In genomic region chr4:24495388-24495787, GRCh38 we compare ENCODE assay signal across 30 cellular contexts.
"Had no signal": no experiment of that assay in that cellular context is flagged by ENCODE, and none has a peak within 500 bp of the region (broad histone marks: within the 10 kb centered on the region; RNA-seq: fewer than 3 reads in every experiment).

No MANE protein-coding gene starts in this region.

- H3K4me3 ChIP-seq: ascending aorta, cardiac muscle cell, colonic mucosa had no signal

- H3K27ac ChIP-seq: ascending aorta, cardiac muscle cell, colonic mucosa, WERI-Rb-1 had no signal

- ATAC-seq: activated CD8-positive, alpha-beta T cell treated with anti-CD3 and anti-CD28 coated beads for 36 hours; activated naive CD8-positive, alpha-beta T cell treated with anti-CD3 and anti-CD28 coated beads, Interleukin-2, amount 50 U/mL, for 24 hours; activated T-cell treated with anti-CD3 and anti-CD28 coated beads, Interleukin-2, amount 50 U/mL, for 4 hours; activated T-cell treated with anti-CD3 and anti-CD28 coated beads, Interleukin-2, amount 50 U/mL, for 72 hours had no signal

- DNase-seq: activated B cell treated with CpG ODN at 0.5 μM for 24 hours; activated CD4-positive, alpha-beta memory T cell treated with anti-CD3 and anti-CD28 coated beads for 36 hours; activated CD4-positive, alpha-beta T cell treated with anti-CD3 and anti-CD28 coated beads for 4 hours; activated CD4-positive, alpha-beta T cell treated with anti-CD3 and anti-CD28 coated beads, Interleukin-2, amount 10 ng/mL, durations not matched to agents 24 days and 14 days; activated CD4-positive, alpha-beta T cell treated with anti-CD3 and anti-CD28 coated beads, Interleukin-2, amount 50 U/mL, for 1 hour; activated CD4-positive, alpha-beta T cell treated with anti-CD3 and anti-CD28 coated beads, Interleukin-2, amount 50 U/mL, for 4 hours; activated CD4-positive, CD25-positive, alpha-beta regulatory T cell treated with anti-CD3 and anti-CD28 coated beads, Interleukin-2, amount 50 U/mL, for 72 hours; activated CD8-positive, alpha-beta memory T cell treated with anti-CD3 and anti-CD28 coated beads, Interleukin-2, amount 50 U/mL, for 4 hours; activated CD8-positive, alpha-beta T cell treated with anti-CD3 and anti-CD28 coated beads for 36 hours; activated effector memory CD4-positive, alpha-beta T cell treated with Interleukin-2 at 50 U/mL for 16 hours; activated gamma-delta T cell; activated naive CD4-positive, alpha-beta T cell treated with anti-CD3 and anti-CD28 coated beads, Interleukin-2, amount 10 ng/mL, durations not matched to agents 7 days and 5 days; activated naive CD4-positive, alpha-beta T cell treated with Interleukin-2 at 50 U/mL for 16 hours; activated naive CD8-positive, alpha-beta T cell treated with anti-CD3 and anti-CD28 coated beads, Interleukin-2, amount 10 ng/mL, durations not matched to agents 7 days and 5 days; activated naive CD8-positive, alpha-beta T cell treated with anti-CD3 and anti-CD28 coated beads, Interleukin-2, amount 50 U/mL, for 24 hours; activated T-cell treated with anti-CD3 and anti-CD28 coated beads for 4 hours; activated T-cell treated with anti-CD3 and anti-CD28 coated beads, Interleukin-2, amount 50 U/mL, for 1 hour; activated T-cell treated with anti-CD3 and anti-CD28 coated beads, Interleukin-2, amount 50 U/mL, for 4 hours; activated T-cell treated with anti-CD3 and anti-CD28 coated beads, Interleukin-2, amount 50 U/mL, for 72 hours; amygdala; anterior cingulate cortex; caudate nucleus; cerebellar nuclear complex; colonic mucosa; T-helper 2 cell; T-helper 9 cell; WERI-Rb-1 had no signal

- H3K36me3 ChIP-seq: ascending aorta, cardiac muscle cell, colonic mucosa, WERI-Rb-1 had no signal

- H3K9me3 ChIP-seq: ascending aorta, colonic mucosa had no signal

- FAIRE-seq: TTC549 had no signal

- H3K27me3 ChIP-seq: ascending aorta, cardiac muscle cell, colonic mucosa had no signal

- H3K4me1 ChIP-seq: ascending aorta, colonic mucosa had no signal
